ENCODE assay signal across 8 cellular contexts in genomic region chr9:133163559-133164208, GRCh38. TPM values are rescaled to one million over a fixed set of nuclear protein-coding genes. Genes with fewer than 3 reads are reported as not detected.
DNase-seq lines count a peak whose midpoint lies in the region; ATAC-seq lines count a peak whose summit lies in the region.

TSS of gene GBGT1 (minus strand) at chr9:133163914. CDS start at chr9:133162412, 1,502 bp downstream.

- no peaks in the 10 kb centered on the region for H3K9me3 Mint-ChIP-seq in central memory CD8-positive, alpha-beta T cell
- H3K9me3 Mint-ChIP-seq in stimulated activated memory B cell treated with anti-CD40 and anti-IgM and Interleukin-4, amounts not matched to agents 10 μg/mL and 1 μg/mL and 100 μg/mL, for 72 hours, result no peaks in the 10 kb centered on the region

- peak within 1 kb of the TSS; percentile 28 for H3K4me3 ChIP-seq in SJSA1

- H3K9me3 ChIP-seq in SJSA1 (replicated peaks), result no peaks in the 10 kb centered on the region

- peak within 1 kb of the TSS; percentile 71 for H3K4me3 Mint-ChIP-seq in central memory CD8-positive, alpha-beta T cell
- peak within 1 kb of the TSS; percentile 92 for H3K4me3 Mint-ChIP-seq in stimulated activated memory B cell treated with anti-CD40 and anti-IgM and Interleukin-4, amounts not matched to agents 10 μg/mL and 1 μg/mL and 100 μg/mL, for 72 hours

- no peaks in the 10 kb centered on the region for H3K36me3 ChIP-seq in SJSA1

- no peaks in the 10 kb centered on the region for H3K36me3 Mint-ChIP-seq in central memory CD8-positive, alpha-beta T cell (ENCODE audit: insufficient read depth)
- peaks cover 13% of the 10 kb centered on the region for H3K36me3 Mint-ChIP-seq in stimulated activated memory B cell treated with anti-CD40 and anti-IgM and Interleukin-4, amounts not matched to agents 10 μg/mL and 1 μg/mL and 100 μg/mL, for 72 hours

- H3K27ac ChIP-seq in SJSA1, result no peak within 1 kb of the TSS

- peaks cover 13% of the 10 kb centered on the region for H3K27me3 ChIP-seq in SJSA1 (replicated peaks)

- peak; percentile 69 for DNase-seq in CD1c-positive myeloid dendritic cell (ENCODE audit: extremely low spot score)
- no peak for DNase-seq in SJSA1 (ENCODE audit: low read depth in 1 of 2, low spot score in 2 of 2)
- no peak for DNase-seq in central memory CD8-positive, alpha-beta T cell (ENCODE audit: low spot score in 2 of 2)
- DNase-seq in kidney glomerular epithelial cell (lab: John Stamatoyannopoulos, UW), result peak; percentile 21
- DNase-seq in DMS114 treated with DMSO at 0.1 percent for 48 hours (lab: John Stamatoyannopoulos, UW; ENCODE audit: unreplicated experiment), result no peak

- H3K27ac Mint-ChIP-seq in central memory CD8-positive, alpha-beta T cell (ENCODE audit: low read depth), result peak within 1 kb of the TSS; percentile 42
- peak within 1 kb of the TSS; percentile 91 for H3K27ac Mint-ChIP-seq in stimulated activated memory B cell treated with anti-CD40 and anti-IgM and Interleukin-4, amounts not matched to agents 10 μg/mL and 1 μg/mL and 100 μg/mL, for 72 hours

- ATAC-seq in GM21381 (IDR thresholded peaks at IDR 0.05; ENCODE audit: unreplicated experiment) (peak; percentile 58), HG03025 (IDR thresholded peaks at IDR 0.05; ENCODE audit: low FRiP score, unreplicated experiment) (no peak)
- ATAC-seq in central memory CD8-positive, alpha-beta T cell (replicated peaks; ENCODE audit: extremely low read depth, poor library complexity, severe bottlenecking), result peak; percentile 10
- ATAC-seq in stimulated activated memory B cell treated with anti-CD40 and anti-IgM and Interleukin-4, amounts not matched to agents 10 μg/mL and 1 μg/mL and 100 μg/mL, for 72 hours, result peak; percentile 82

- peaks cover 5% of the 10 kb centered on the region for H3K4me1 ChIP-seq in SJSA1 (replicated peaks)

- no peaks in the 10 kb centered on the region for H3K4me1 Mint-ChIP-seq in central memory CD8-positive, alpha-beta T cell
- H3K4me1 Mint-ChIP-seq in stimulated activated memory B cell treated with anti-CD40 and anti-IgM and Interleukin-4, amounts not matched to agents 10 μg/mL and 1 μg/mL and 100 μg/mL, for 72 hours, result peaks cover 42% of the 10 kb centered on the region

- no peaks in the 10 kb centered on the region for H3K27me3 Mint-ChIP-seq in central memory CD8-positive, alpha-beta T cell
- H3K27me3 Mint-ChIP-seq in stimulated activated memory B cell treated with anti-CD40 and anti-IgM and Interleukin-4, amounts not matched to agents 10 μg/mL and 1 μg/mL and 100 μg/mL, for 72 hours, result peaks cover 22% of the 10 kb centered on the region

RNA-seq across cellular contexts. Expression of gene GBGT1, which starts in this region (rescaled TPM):
- total RNA-seq in SJSA1 (2014; rRNA removed; shearing (Covaris generic)), result not detected in 2 replicates

Comparison
In these comparisons a context has a peak if more than half of its experiments do, and no peak if none do; other contexts are left out.
1. DNase-seq: peak in CD1c-positive myeloid dendritic cell (single experiment) and kidney glomerular epithelial cell (single experiment); none in SJSA1 (0 of 2), central memory CD8-positive, alpha-beta T cell (0 of 2) and DMS114 treated with DMSO at 0.1 percent for 48 hours (single experiment).